Comparison of ENCODE assay signal across 8 cellular contexts in the genomic region with DNA sequence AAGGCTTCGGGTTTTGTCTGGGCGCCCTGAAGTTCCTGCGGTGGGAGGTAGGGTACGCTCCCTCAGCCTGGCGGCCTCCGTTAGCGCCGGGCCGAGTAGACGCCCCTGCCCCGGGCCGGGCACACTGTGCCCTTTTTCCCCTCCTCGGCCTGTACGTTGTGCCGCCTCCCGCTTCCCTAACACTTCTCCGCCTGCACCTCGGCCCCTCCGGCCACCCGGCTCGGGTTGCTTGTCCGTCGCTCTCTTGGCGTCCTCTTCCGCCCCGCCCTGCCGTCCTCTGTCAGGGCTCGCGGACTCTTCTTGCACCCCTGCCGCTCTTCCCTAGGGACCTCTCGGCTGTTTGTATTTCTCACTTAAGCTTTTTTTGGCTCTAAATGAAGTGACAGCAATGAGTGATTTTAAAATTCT. TPM values are rescaled to one million over a fixed set of nuclear protein-coding genes. Genes with fewer than 3 reads are reported as not detected.
DNase-seq lines count a peak whose midpoint lies in the region; ATAC-seq lines count a peak whose summit lies in the region.

No MANE protein-coding gene starts in this region.

- H3K27me3 ChIP-seq in iPS-20b (ENCODE audit: insufficient read depth, low read length): no peaks in the 10 kb centered on the region

- ATAC-seq in GM19023 (IDR thresholded peaks at IDR 0.05; ENCODE audit: unreplicated experiment) (peak; percentile 56), HG03095 (IDR thresholded peaks at IDR 0.05; ENCODE audit: unreplicated experiment) (peak; percentile 53)

- peaks cover 4% of the 10 kb centered on the region; the same call in 1 of the 2 replicates for H3K4me1 ChIP-seq in iPS-20b (ENCODE audit: insufficient read depth, low read length)

- H3K9me3 ChIP-seq in iPS-20b (ENCODE audit: insufficient read depth, low read depth, low read length): no peaks in the 10 kb centered on the region

- no peaks in the 10 kb centered on the region for H3K36me3 ChIP-seq in iPS-20b (ENCODE audit: insufficient read depth, low read depth, low read length)

- peak overlapping the region; percentile 86 for H3K4me3 ChIP-seq in iPS-20b (ENCODE audit: low read length)

- H3K9ac ChIP-seq in iPS-20b (ENCODE audit: low read depth, low read length): peak overlapping the region; percentile 90

- H3K27ac ChIP-seq in iPS-20b (ENCODE audit: low read length): peak overlapping the region; percentile 63

- peak; percentile 67 for DNase-seq in DMS 273 treated with DMSO at 0.1 percent for 48 hours (lab: John Stamatoyannopoulos, UW)
- DNase-seq in NCI-H526 treated with DMSO at 0.1 percent for 48 hours (lab: John Stamatoyannopoulos, UW): peak; percentile 85
- peak; percentile 22 for DNase-seq in amniotic stem cell (lab: John Stamatoyannopoulos, UW)
- peak; percentile 5 for DNase-seq in stimulated activated CD8-positive, alpha-beta memory T cell treated with anti-CD3 and anti-CD28 coated beads, Interleukin-4, amount 100 ng/mL, for 24 hours (ENCODE audit: low read depth)
- DNase-seq in cerebellum (ENCODE audit: low spot score): no peak

RNA-seq across cellular contexts. Expression of a gene that starts 0.4 kb away (rescaled TPM):
- total RNA-seq in cerebellum: 17.7 TPM

RNA-seq across cellular contexts. Expression of a gene that starts 25.3 kb away (rescaled TPM):
- 8.1 TPM for total RNA-seq in cerebellum

RNA-seq across cellular contexts. Expression of a gene that starts 29.6 kb away (rescaled TPM):
- total RNA-seq in cerebellum: 15.2 TPM
